ENCODE assay signal across 3 cellular contexts in the genomic region with DNA sequence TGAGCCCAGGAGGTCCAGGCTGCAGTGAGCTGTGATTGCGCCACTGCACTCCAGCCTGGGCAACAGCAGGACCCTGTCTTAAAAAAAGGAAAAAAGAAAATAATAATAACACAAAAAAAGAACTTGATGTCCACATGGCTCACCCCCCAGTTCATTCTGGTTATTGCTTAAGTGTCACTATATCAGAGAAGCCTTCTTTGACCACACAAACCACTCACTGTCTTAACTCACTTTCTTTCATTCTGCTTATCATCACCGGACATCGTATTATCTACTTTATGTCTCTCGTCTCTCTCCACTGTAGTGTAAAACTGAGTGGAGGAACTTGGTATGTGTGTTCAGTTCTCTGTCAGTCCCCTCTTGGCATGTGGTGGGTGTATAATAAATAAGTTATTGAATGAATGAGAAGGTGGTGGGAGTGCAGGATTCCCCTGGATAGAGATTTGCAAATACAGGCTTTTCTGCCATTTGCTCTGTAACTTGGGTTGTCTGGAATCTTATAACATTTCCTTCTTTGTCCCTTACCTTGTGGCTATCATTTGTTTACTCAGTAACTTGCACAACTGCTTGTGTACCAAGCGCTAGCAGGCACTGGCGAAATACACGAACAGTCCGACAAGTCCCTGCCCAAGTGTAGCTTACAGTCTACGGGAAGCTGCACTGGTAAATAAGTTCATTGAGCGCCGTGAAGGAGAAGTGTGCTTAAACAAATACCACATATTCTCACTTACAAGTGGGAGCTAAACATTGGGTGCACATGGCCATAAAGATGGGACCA.
TF ChIP-seq lines count a peak whose summit lies in the region.

No MANE protein-coding gene starts in this region.

TF ChIP-seq in A549, 52 proteins besides CTCF, POLR2A, EP300 and RAD21 (continued from another document):
- TF ChIP-seq HES2 (IDR thresholded peaks at IDR 0.05) = 0 out of 2 replicates have a peak, but pooled peaks have one; percentile 28
- no peak for TF ChIP-seq ZSCAN20 (CRISPR knock-in tag; IDR thresholded peaks at IDR 0.05)
- no peak for TF ChIP-seq RNF2 (IDR thresholded peaks at IDR 0.05; ENCODE audit: borderline replicate concordance, low read depth)
- TF ChIP-seq JUNB (IDR thresholded peaks at IDR 0.05) = no peak
- TF ChIP-seq SMC3 (IDR thresholded peaks at IDR 0.05) = no peak

TF ChIP-seq in liver, 16 proteins besides CTCF, POLR2A, EP300 and RAD21:
- no peak for TF ChIP-seq ATF3 (IDR thresholded peaks at IDR 0.05)
- TF ChIP-seq NR2F2 (IDR thresholded peaks at IDR 0.05) = no peak
- TF ChIP-seq FOXA1 (IDR thresholded peaks at IDR 0.05) = no peak
- no peak for TF ChIP-seq EGR1 (IDR thresholded peaks at IDR 0.05; ENCODE audit: low read depth in 2 of 2)
- no peak for TF ChIP-seq TAF1 (conservative IDR thresholded peaks at IDR 0.05)
- TF ChIP-seq FOXA2 (IDR thresholded peaks at IDR 0.05) = peak; percentile 76
- TF ChIP-seq, protein P1, sequence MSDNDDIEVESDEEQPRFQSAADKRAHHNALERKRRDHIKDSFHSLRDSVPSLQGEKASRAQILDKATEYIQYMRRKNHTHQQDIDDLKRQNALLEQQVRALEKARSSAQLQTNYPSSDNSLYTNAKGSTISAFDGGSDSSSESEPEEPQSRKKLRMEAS (IDR thresholded peaks at IDR 0.05) = no peak
- TF ChIP-seq HNF4A (conservative IDR thresholded peaks at IDR 0.05) = peak; percentile 11 to 26

TF ChIP-seq in SK-N-SH treated with all-trans-retinoic acid at 6 μM for 48 hours, 23 proteins besides CTCF, POLR2A, EP300 and RAD21 (continued from another document):
- no peak for TF ChIP-seq TSHZ2 (CRISPR knock-in tag; IDR thresholded peaks at IDR 0.05)
- TF ChIP-seq, protein P2, sequence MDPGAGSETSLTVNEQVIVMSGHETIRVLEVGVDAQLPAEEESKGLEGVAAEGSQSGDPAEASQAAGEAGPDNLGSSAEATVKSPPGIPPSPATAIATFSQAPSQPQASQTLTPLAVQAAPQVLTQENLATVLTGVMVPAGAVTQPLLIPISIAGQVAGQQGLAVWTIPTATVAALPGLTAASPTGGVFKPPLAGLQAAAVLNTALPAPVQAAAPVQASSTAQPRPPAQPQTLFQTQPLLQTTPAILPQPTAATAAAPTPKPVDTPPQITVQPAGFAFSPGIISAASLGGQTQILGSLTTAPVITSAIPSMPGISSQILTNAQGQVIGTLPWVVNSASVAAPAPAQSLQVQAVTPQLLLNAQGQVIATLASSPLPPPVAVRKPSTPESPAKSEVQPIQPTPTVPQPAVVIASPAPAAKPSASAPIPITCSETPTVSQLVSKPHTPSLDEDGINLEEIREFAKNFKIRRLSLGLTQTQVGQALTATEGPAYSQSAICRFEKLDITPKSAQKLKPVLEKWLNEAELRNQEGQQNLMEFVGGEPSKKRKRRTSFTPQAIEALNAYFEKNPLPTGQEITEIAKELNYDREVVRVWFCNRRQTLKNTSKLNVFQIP (CRISPR knock-in tag; IDR thresholded peaks at IDR 0.05; ENCODE audit: borderline replicate concordance, low read depth) = no peak
- no peak for TF ChIP-seq OSR1 (CRISPR knock-in tag; IDR thresholded peaks at IDR 0.05)
- no peak for TF ChIP-seq ZC3H10 (CRISPR knock-in tag; IDR thresholded peaks at IDR 0.05)
- TF ChIP-seq ISL1 (CRISPR knock-in tag; IDR thresholded peaks at IDR 0.05) = no peak
- no peak for TF ChIP-seq CREB5 (CRISPR knock-in tag; IDR thresholded peaks at IDR 0.05; ENCODE audit: low read depth)
- no peak for TF ChIP-seq RARB (CRISPR knock-in tag; IDR thresholded peaks at IDR 0.05)
- TF ChIP-seq PPARA (CRISPR knock-in tag; IDR thresholded peaks at IDR 0.05; ENCODE audit: borderline replicate concordance) = no peak
